24 cellular contexts compared by ENCODE assay signal in genomic region chr9:69314547-69314946, GRCh38. TPM values are rescaled to one million over a fixed set of nuclear protein-coding genes. Genes with fewer than 3 reads are reported as not detected.
"Had no signal": no experiment of that assay in that cellular context is flagged by ENCODE, and none has a peak within 500 bp of the region (broad histone marks: within the 10 kb centered on the region; RNA-seq: fewer than 3 reads in every experiment).

No MANE protein-coding gene starts in this region.

- H3K9me3 ChIP-seq: prostate gland had no signal

- H3K27ac Mint-ChIP-seq: activated B cell treated with CpG ODN at 0.5 μM for 24 hours; activated CD4-positive, alpha-beta memory T cell treated with anti-CD3 and anti-CD28 coated beads for 36 hours; activated CD8-positive, alpha-beta memory T cell treated with anti-CD3 and anti-CD28 coated beads, Interleukin-2, amount 10 ng/mL, durations not matched to agents 7 days and 5 days; activated naive CD8-positive, alpha-beta T cell; brain; naive B cell; neural progenitor cell; stimulated activated naive CD8-positive, alpha-beta T cell treated with anti-CD3 and anti-CD28 coated beads, Interleukin-15, Interleukin-2, amounts not matched to agents 100 ng/mL and 50 ng/mL, for 24 hours; T-cell had no signal

- H3K4me3 Mint-ChIP-seq: activated B cell treated with CpG ODN at 0.5 μM for 24 hours; activated CD4-positive, alpha-beta memory T cell treated with anti-CD3 and anti-CD28 coated beads for 36 hours; activated CD8-positive, alpha-beta memory T cell treated with anti-CD3 and anti-CD28 coated beads, Interleukin-2, amount 10 ng/mL, durations not matched to agents 7 days and 5 days; activated naive CD8-positive, alpha-beta T cell; brain; naive B cell; neural progenitor cell; stimulated activated naive CD8-positive, alpha-beta T cell treated with anti-CD3 and anti-CD28 coated beads, Interleukin-15, Interleukin-2, amounts not matched to agents 100 ng/mL and 50 ng/mL, for 24 hours; T-cell had no signal

- H3K4me1 ChIP-seq: left ventricle myocardium inferior, prostate gland, suprapubic skin had no signal

- DNase-seq: activated B cell treated with CpG ODN at 0.5 μM for 24 hours; activated CD4-positive, alpha-beta memory T cell treated with anti-CD3 and anti-CD28 coated beads for 36 hours; activated CD4-positive, alpha-beta T cell treated with anti-CD3 and anti-CD28 coated beads for 4 hours; activated CD8-positive, alpha-beta memory T cell treated with anti-CD3 and anti-CD28 coated beads, Interleukin-2, amount 10 ng/mL, durations not matched to agents 7 days and 5 days; amniotic stem cell; glutamatergic neuron; hypothalamus; left ventricle myocardium inferior; mucosa of descending colon; naive B cell; right cardiac atrium; small intestine; stimulated activated CD4-positive, alpha-beta T cell treated with anti-CD3 and anti-CD28 coated beads, Interleukin-15, amount 100 ng/mL, for 24 hours; stimulated activated CD4-positive, alpha-beta T cell treated with anti-CD3 and anti-CD28 coated beads, Interleukin-2, amount 100 ng/mL, for 48 hours; T-cell had no signal

- H3K36me3 Mint-ChIP-seq: T-cell had no signal

- H3K4me3 ChIP-seq: coronary artery, left ventricle myocardium inferior, mucosa of descending colon, neural progenitor cell, prostate gland, suprapubic skin had no signal

- ATAC-seq: activated CD8-positive, alpha-beta memory T cell treated with anti-CD3 and anti-CD28 coated beads, Interleukin-2, amount 10 ng/mL, durations not matched to agents 7 days and 5 days; esophagus mucosa; mucosa of descending colon; right cardiac atrium; T-cell had no signal

- H3K4me1 Mint-ChIP-seq: activated B cell treated with CpG ODN at 0.5 μM for 24 hours, naive B cell, T-cell had no signal

- H3K9ac ChIP-seq: neural progenitor cell had no signal

- H3K36me3 ChIP-seq: left ventricle myocardium inferior, neural progenitor cell, prostate gland, suprapubic skin had no signal

- H3K27me3 ChIP-seq: neural progenitor cell, suprapubic skin had no signal

RNA-seq across cellular contexts. Expression of gene ENTREP1, which starts 10.5 kb away (rescaled TPM):
- total RNA-seq: activated B cell treated with CpG ODN at 0.5 μM for 24 hours; activated CD8-positive, alpha-beta memory T cell treated with anti-CD3 and anti-CD28 coated beads, Interleukin-2, amount 10 ng/mL, durations not matched to agents 7 days and 5 days; fibroblast of villous mesenchyme had no signal
